ENCODE assay signal across 8 cellular contexts in genomic region chr2:74267068-74267467, GRCh38.
DNase-seq lines count a peak whose midpoint lies in the region; ATAC-seq and TF ChIP-seq lines count a peak whose summit lies in the region.

No MANE protein-coding gene starts in this region.

- H3K9me3 Mint-ChIP-seq in activated T-cell treated with anti-CD3 and anti-CD28 coated beads, Interleukin-2, amount 50 U/mL, for 72 hours: no peaks in the 10 kb centered on the region

- DNase-seq in SIG-M5 treated with dmso at 0.1 percent for 504 hours (lab: John Stamatoyannopoulos, UW; ENCODE audit: unreplicated experiment) (peak; percentile 15), SIG-M5 (lab: John Stamatoyannopoulos, UW) (no peak), NCI-H748 treated with DMSO at 0.1 percent for 48 hours (lab: John Stamatoyannopoulos, UW) (peak; percentile 47), lower lobe of right lung (no peak), ecto neural progenitor cell (ENCODE audit: low spot score) (no peak)
- peak; percentile 57 to 63 for DNase-seq in activated T-cell treated with anti-CD3 and anti-CD28 coated beads, Interleukin-2, amount 50 U/mL, for 72 hours

- H3K27me3 Mint-ChIP-seq in activated T-cell treated with anti-CD3 and anti-CD28 coated beads, Interleukin-2, amount 50 U/mL, for 72 hours (ENCODE audit: low read depth): no peaks in the 10 kb centered on the region

- peak; percentile 96 to 98 for ATAC-seq in activated T-cell treated with anti-CD3 and anti-CD28 coated beads, Interleukin-2, amount 50 U/mL, for 72 hours (replicated peaks in 1 of 2)
- ATAC-seq in lower lobe of right lung (peak; percentile 66 to 75), GM21526 (IDR thresholded peaks at IDR 0.05; ENCODE audit: low FRiP score, unreplicated experiment) (no peak), HG02678 (IDR thresholded peaks at IDR 0.05; ENCODE audit: unreplicated experiment) (no peak)

- TF ChIP-seq CTCF in lower lobe of right lung (IDR thresholded peaks at IDR 0.05): peak; percentile 50

- intact Hi-C loops in lower lobe of right lung (cut with DNase I): no loop called here

- H3K27ac Mint-ChIP-seq in activated T-cell treated with anti-CD3 and anti-CD28 coated beads, Interleukin-2, amount 50 U/mL, for 72 hours: peak overlapping the region; percentile 97

- H3K27me3 ChIP-seq in lower lobe of right lung (ENCODE audit: low read depth): no peaks in the 10 kb centered on the region

- no peaks in the 10 kb centered on the region for H3K4me1 ChIP-seq in lower lobe of right lung

- peaks cover 10% of the 10 kb centered on the region for H3K4me1 Mint-ChIP-seq in activated T-cell treated with anti-CD3 and anti-CD28 coated beads, Interleukin-2, amount 50 U/mL, for 72 hours (ENCODE audit: low read depth)

- no peak overlapping the region for H3K27ac ChIP-seq in lower lobe of right lung

- peak overlapping the region; percentile 17 to 73 for H3K4me3 Mint-ChIP-seq in activated T-cell treated with anti-CD3 and anti-CD28 coated beads, Interleukin-2, amount 50 U/mL, for 72 hours

- H3K9me3 ChIP-seq in lower lobe of right lung: no peaks in the 10 kb centered on the region

- peaks cover 0 to 2% of the 10 kb centered on the region in 2 donors for H3K36me3 Mint-ChIP-seq in activated T-cell treated with anti-CD3 and anti-CD28 coated beads, Interleukin-2, amount 50 U/mL, for 72 hours (ENCODE audit: insufficient read depth in 2 of 2)

- no peak overlapping the region for H3K4me3 ChIP-seq in lower lobe of right lung

- H3K36me3 ChIP-seq in lower lobe of right lung: no peaks in the 10 kb centered on the region

Comparison
In these comparisons a context has a peak if more than half of its experiments do, and no peak if none do; other contexts are left out.
1. DNase-seq: peak in SIG-M5 treated with dmso at 0.1 percent for 504 hours (single experiment), NCI-H748 treated with DMSO at 0.1 percent for 48 hours (single experiment) and activated T-cell treated with anti-CD3 and anti-CD28 coated beads, Interleukin-2, amount 50 U/mL, for 72 hours (2 of 2); none in SIG-M5 (single experiment), lower lobe of right lung (single experiment) and ecto neural progenitor cell (single experiment).
2. ATAC-seq: peak in activated T-cell treated with anti-CD3 and anti-CD28 coated beads, Interleukin-2, amount 50 U/mL, for 72 hours (2 of 2) and lower lobe of right lung (2 of 2); none in GM21526 (single experiment) and HG02678 (single experiment).